8 cellular contexts compared by ENCODE assay signal in the genomic region with DNA sequence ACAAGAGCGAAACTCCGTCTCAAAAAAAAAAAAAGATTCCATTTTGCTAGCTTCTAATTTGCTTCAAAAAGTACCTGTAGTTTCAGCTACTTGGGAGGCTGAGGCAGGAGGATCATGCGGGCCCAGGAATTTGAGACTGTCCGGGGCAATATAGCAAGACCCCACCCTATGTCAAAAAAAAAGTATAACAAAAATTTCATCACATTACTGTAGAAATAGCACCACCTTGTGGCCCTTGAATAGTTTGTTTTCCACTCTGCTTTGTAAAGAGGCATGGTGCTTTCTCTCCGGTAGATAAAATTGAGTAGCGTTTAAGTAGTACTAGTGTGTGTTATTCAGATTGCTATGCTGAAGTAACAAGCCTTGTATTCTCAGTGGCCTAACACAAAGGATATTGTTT. TPM values are rescaled to one million over a fixed set of nuclear protein-coding genes. Genes with fewer than 3 reads are reported as not detected.
DNase-seq lines count a peak whose midpoint lies in the region; ATAC-seq, FAIRE-seq and TF ChIP-seq lines count a peak whose summit lies in the region.

No MANE protein-coding gene starts in this region.

- H3K9me3 ChIP-seq in CD8-positive, alpha-beta T cell (ENCODE audit: low read length) = no peaks in the 10 kb centered on the region
- H3K9me3 ChIP-seq in psoas muscle = no peaks in the 10 kb centered on the region

- H3K4me1 Mint-ChIP-seq in CD8-positive, alpha-beta T cell (ENCODE audit: low read depth) = peaks cover 3% of the 10 kb centered on the region
- H3K4me1 Mint-ChIP-seq in glutamatergic neuron (ENCODE audit: low read depth, unreplicated experiment) = peaks cover 5% of the 10 kb centered on the region

- no peak overlapping the region for H3K4me3 Mint-ChIP-seq in CD8-positive, alpha-beta T cell
- H3K4me3 Mint-ChIP-seq in glutamatergic neuron (ENCODE audit: unreplicated experiment) = no peak overlapping the region

- TF ChIP-seq CTCF in CD8-positive, alpha-beta T cell (IDR thresholded peaks at IDR 0.05) = peak; percentile 64
- TF ChIP-seq CTCF in glutamatergic neuron (IDR thresholded peaks at IDR 0.05; ENCODE audit: partially characterized antibody, unreplicated experiment) = peak; percentile 67
- TF ChIP-seq CTCF in psoas muscle (IDR thresholded peaks at IDR 0.05) = peak; percentile 62

- H3K27ac ChIP-seq in CD8-positive, alpha-beta T cell (ENCODE audit: low read depth, low read length) = no peak overlapping the region
- no peak overlapping the region for H3K27ac ChIP-seq in psoas muscle

- no peak overlapping the region for H3K4me3 ChIP-seq in CD8-positive, alpha-beta T cell (ENCODE audit: low read depth, low read length)
- H3K4me3 ChIP-seq in psoas muscle = no peak overlapping the region

- ATAC-seq in CD8-positive, alpha-beta T cell = peak; percentile 77
- peak; percentile 49 to 55 for ATAC-seq in activated CD4-positive, CD25-positive, alpha-beta regulatory T cell treated with anti-CD3 and anti-CD28 coated beads, Interleukin-2, amount 50 U/mL, for 24 hours
- ATAC-seq in psoas muscle = peak; percentile 37 to 81 (median 71)
- no peak for ATAC-seq in GM21825 (IDR thresholded peaks at IDR 0.05; ENCODE audit: unreplicated experiment)
- no peak for ATAC-seq in HG03442 (IDR thresholded peaks at IDR 0.05; ENCODE audit: unreplicated experiment)

- WGBS in psoas muscle, 3 donors = 27 to 37% (median 35%) methylated on average over 4 to 6 of the region's 6 CpGs

- peak; percentile 75 for FAIRE-seq in GM18507 (lab: Jason Lieb, UNC)

- POLR2A ChIA-PET in CD8-positive, alpha-beta T cell (lab: Charles Lee) = interaction anchor here (0.6 to 1.0 kb wide), 3 partner anchors 12 to 900 kb away, joined by 3 to 5 read pairs (median 3); no protein-coding TSS in a partner anchor

- H3K27me3 Mint-ChIP-seq in CD8-positive, alpha-beta T cell (ENCODE audit: low read depth) = no peaks in the 10 kb centered on the region
- H3K27me3 Mint-ChIP-seq in glutamatergic neuron (ENCODE audit: unreplicated experiment) = no peaks in the 10 kb centered on the region

- DNase-seq in CD8-positive, alpha-beta T cell = peak in 3 of 7 experiments; percentile 11 to 31 (median 15)
- no peak for DNase-seq in GM18507 (ENCODE audit: extremely low spot score, insufficient read length, low read depth)
- peak; percentile 32 for DNase-seq in NCI-H2196 treated with DMSO at 0.1 percent for 48 hours (lab: John Stamatoyannopoulos, UW; ENCODE audit: unreplicated experiment)
- DNase-seq in glutamatergic neuron = no peak
- DNase-seq in psoas muscle = no peak

- CTCF ChIA-PET in CD8-positive, alpha-beta T cell (lab: Charles Lee) = interaction anchor here (0.6 to 5.6 kb wide), 13 partner anchors 11 to 417 kb away, joined by 3 to 56 read pairs (median 3); a partner anchor contains a TSS

- intact Hi-C loops in CD8-positive, alpha-beta T cell (cut with DNase I, micrococcal nuclease) = loop anchor here (1.0 to 10.0 kb wide), 7 partner anchors 237 to 499 kb away; a partner anchor contains a TSS
- intact Hi-C loops in psoas muscle (cut with DNase I) = loop anchor here (1.0 to 10.0 kb wide), 3 partner anchors 267 to 341 kb away; a partner anchor contains a TSS

- no peaks in the 10 kb centered on the region for H3K4me1 ChIP-seq in CD8-positive, alpha-beta T cell (ENCODE audit: insufficient read depth, low read length)
- no peaks in the 10 kb centered on the region for H3K4me1 ChIP-seq in psoas muscle

- H3K36me3 Mint-ChIP-seq in CD8-positive, alpha-beta T cell = no peaks in the 10 kb centered on the region
- H3K36me3 Mint-ChIP-seq in glutamatergic neuron (ENCODE audit: unreplicated experiment) = no peaks in the 10 kb centered on the region

- no peaks in the 10 kb centered on the region for H3K36me3 ChIP-seq in CD8-positive, alpha-beta T cell (ENCODE audit: insufficient read depth, low read length)
- H3K36me3 ChIP-seq in psoas muscle (ENCODE audit: insufficient read depth in 1 of 2, low read depth in 1 of 2) = no peaks in the 10 kb centered on the region

- no peaks in the 10 kb centered on the region for H3K9me3 Mint-ChIP-seq in CD8-positive, alpha-beta T cell
- no peaks in the 10 kb centered on the region for H3K9me3 Mint-ChIP-seq in glutamatergic neuron (ENCODE audit: unreplicated experiment)

- H3K27me3 ChIP-seq in CD8-positive, alpha-beta T cell (ENCODE audit: insufficient read depth, low read length) = no peaks in the 10 kb centered on the region
- no peaks in the 10 kb centered on the region for H3K27me3 ChIP-seq in psoas muscle (ENCODE audit: insufficient read depth in 3 of 3, low read length in 2 of 3)

- no peak overlapping the region for H3K27ac Mint-ChIP-seq in CD8-positive, alpha-beta T cell
- H3K27ac Mint-ChIP-seq in glutamatergic neuron (ENCODE audit: unreplicated experiment) = no peak overlapping the region

RNA-seq across cellular contexts. Expression of a gene that starts 18.2 kb away (rescaled TPM):
- 10 to 100 TPM; 66.4 to 70.2 TPM for total RNA-seq in CD8-positive, alpha-beta T cell
- total RNA-seq in glutamatergic neuron (ENCODE audit: unreplicated experiment) = 55.7 TPM
- 10 to 100 TPM in 1 of 4 donors, 1 to 10 TPM in 3; 7.6 to 15.3 (median 9.6) TPM for total RNA-seq in psoas muscle
- 10 to 100 TPM in 1 of 3 donors, 1 to 10 TPM in 2; 4.5 to 12.7 (median 7.5) TPM for polyA plus RNA-seq in psoas muscle

RNA-seq across cellular contexts. Expression of a gene that starts 29.2 kb away (rescaled TPM):
- 10 to 100 TPM; 54.6 to 58.9 TPM for total RNA-seq in CD8-positive, alpha-beta T cell
- total RNA-seq in glutamatergic neuron (ENCODE audit: unreplicated experiment) = 43.0 TPM
- 10 to 100 TPM; 41.6 to 52.0 (median 47.6) TPM for total RNA-seq in psoas muscle
- 10 to 100 TPM in 1 of 3 donors, 1 to 10 TPM in 2; 6.5 to 29.0 (median 7.8) TPM for polyA plus RNA-seq in psoas muscle

Comparison
In these comparisons a context has a peak if more than half of its experiments do, and no peak if none do; other contexts are left out.
1. ATAC-seq: peak in CD8-positive, alpha-beta T cell (single experiment), activated CD4-positive, CD25-positive, alpha-beta regulatory T cell treated with anti-CD3 and anti-CD28 coated beads, Interleukin-2, amount 50 U/mL, for 24 hours (2 of 2) and psoas muscle (4 of 4); none in GM21825 (single experiment) and HG03442 (single experiment).
2. Peak in every context shown above with its lines, with median percentiles within 50 percentile points of each other: CTCF ChIP-seq.